ENCODE assay signal across 34 cellular contexts in genomic region chr13:29382021-29382420, GRCh38.
DNase-seq lines count a peak whose midpoint lies in the region; ATAC-seq and TF ChIP-seq lines count a peak whose summit lies in the region.
"Had no signal": no experiment of that assay in that cellular context is flagged by ENCODE, and none has a peak within 500 bp of the region (broad histone marks: within the 10 kb centered on the region; RNA-seq: fewer than 3 reads in every experiment).

No MANE protein-coding gene starts in this region.

- H3K4me1 Mint-ChIP-seq in Caco-2 (ENCODE audit: low read depth, unreplicated experiment), result peaks cover 10% of the 10 kb centered on the region
- peaks cover 6% of the 10 kb centered on the region for H3K4me1 Mint-ChIP-seq in progenitor cell of endocrine pancreas (ENCODE audit: low read depth)
- no peaks in the 10 kb centered on the region for H3K4me1 Mint-ChIP-seq in stimulated activated effector memory CD8-positive, alpha-beta T cell treated with anti-CD3 and anti-CD28 coated beads, Interleukin-12 subunit alpha, Interleukin-12 subunit beta, amount 100 ng/mL, for 72 hours
- H3K4me1 Mint-ChIP-seq: B cell; CD14-positive monocyte; CD4-positive, alpha-beta memory T cell; CD4-positive, CD25-positive, alpha-beta regulatory T cell; CD8-positive, alpha-beta memory T cell had no signal

- DNase-seq in Caco-2, result no peak
- peak; percentile 81 for DNase-seq in esophagus muscularis mucosa (ENCODE audit: extremely low spot score)
- no peak for DNase-seq in progenitor cell of endocrine pancreas (ENCODE audit: low spot score, unreplicated experiment)
- no peak for DNase-seq in stimulated activated effector memory CD8-positive, alpha-beta T cell treated with anti-CD3 and anti-CD28 coated beads, Interleukin-12 subunit alpha, Interleukin-12 subunit beta, amount 100 ng/mL, for 72 hours (ENCODE audit: low spot score in 2 of 2)
- no peak for DNase-seq in retina
- no peak for DNase-seq in GM13977 (ENCODE audit: low spot score)
- DNase-seq: 8988T; ACHN; AML-193; BE2C; C1 segment of cervical spinal cord; Calu3; CD4-positive, alpha-beta memory T cell; CD4-positive, alpha-beta T cell; CD4-positive, CD25-positive, alpha-beta regulatory T cell; CD8-positive, alpha-beta memory T cell; CD8-positive, alpha-beta T cell; COR-L47; DMS 273 treated with DMSO at 0.1 percent for 48 hours; DMS153; DMS53; DMS79; DMS79 treated with DMSO at 0.1 percent for 48 hours; DND-41; EL had no signal

- no peak overlapping the region for H3K4me3 Mint-ChIP-seq in Caco-2 (ENCODE audit: unreplicated experiment)
- no peak overlapping the region for H3K4me3 Mint-ChIP-seq in progenitor cell of endocrine pancreas (ENCODE audit: low read depth)
- H3K4me3 Mint-ChIP-seq in stimulated activated effector memory CD8-positive, alpha-beta T cell treated with anti-CD3 and anti-CD28 coated beads, Interleukin-12 subunit alpha, Interleukin-12 subunit beta, amount 100 ng/mL, for 72 hours, result no peak overlapping the region
- H3K4me3 Mint-ChIP-seq: B cell; CD14-positive monocyte; CD4-positive, alpha-beta memory T cell; CD4-positive, alpha-beta T cell; CD4-positive, CD25-positive, alpha-beta regulatory T cell; CD8-positive, alpha-beta memory T cell; CD8-positive, alpha-beta T cell had no signal

- WGBS in esophagus muscularis mucosa, result 95% methylated on average over 6 of the region's 6 CpGs

- H3K9me3 ChIP-seq in Caco-2 (peaks cover 2% of the 10 kb centered on the region; the same call in 1 of the 2 replicates), esophagus muscularis mucosa (no peaks in the 10 kb centered on the region)
- H3K9me3 ChIP-seq: A549, BE2C had no signal

- no peaks in the 10 kb centered on the region for H3K27me3 ChIP-seq in Caco-2 (replicated peaks; ENCODE audit: control insufficient read depth, insufficient read depth, low read length)
- no peaks in the 10 kb centered on the region for H3K27me3 ChIP-seq in esophagus muscularis mucosa
- H3K27me3 ChIP-seq: BE2C; BLaER1; BLaER1 treated with 17β-estradiol and CSF1 and Interleukin-3, amounts not matched to agents 10 nM and 100 nM had no signal

- peak overlapping the region; percentile 9 for H3K27ac Mint-ChIP-seq in Caco-2 (ENCODE audit: unreplicated experiment)
- H3K27ac Mint-ChIP-seq in progenitor cell of endocrine pancreas, result peak overlapping the region; percentile 33
- no peak overlapping the region for H3K27ac Mint-ChIP-seq in stimulated activated effector memory CD8-positive, alpha-beta T cell treated with anti-CD3 and anti-CD28 coated beads, Interleukin-12 subunit alpha, Interleukin-12 subunit beta, amount 100 ng/mL, for 72 hours
- H3K27ac Mint-ChIP-seq: B cell; CD14-positive monocyte; CD4-positive, alpha-beta memory T cell; CD4-positive, alpha-beta T cell; CD4-positive, CD25-positive, alpha-beta regulatory T cell; CD8-positive, alpha-beta memory T cell; CD8-positive, alpha-beta T cell had no signal

- no peak for TF ChIP-seq EP300 in esophagus muscularis mucosa (IDR thresholded peaks at IDR 0.05)

- H3K36me3 Mint-ChIP-seq in Caco-2 (ENCODE audit: insufficient read depth, unreplicated experiment), result no peaks in the 10 kb centered on the region
- H3K36me3 Mint-ChIP-seq in progenitor cell of endocrine pancreas (ENCODE audit: insufficient read depth), result peaks cover 2% of the 10 kb centered on the region
- H3K36me3 Mint-ChIP-seq in stimulated activated effector memory CD8-positive, alpha-beta T cell treated with anti-CD3 and anti-CD28 coated beads, Interleukin-12 subunit alpha, Interleukin-12 subunit beta, amount 100 ng/mL, for 72 hours, result no peaks in the 10 kb centered on the region
- H3K36me3 Mint-ChIP-seq: CD14-positive monocyte; CD4-positive, alpha-beta memory T cell; CD4-positive, CD25-positive, alpha-beta regulatory T cell; CD8-positive, alpha-beta memory T cell; CD8-positive, alpha-beta T cell had no signal

- in situ Hi-C loops in GM13977 (cut with MboI; ENCODE audit: low pct_unique_long_range_greater_than_20kb, low sequenced_read_pairs, unreplicated experiment), result no loop called here

- no peak overlapping the region for H3K27ac ChIP-seq in esophagus muscularis mucosa (replicated peaks in 1 of 4)
- H3K27ac ChIP-seq: 22Rv1; A549; BLaER1; BLaER1 treated with 17β-estradiol and CSF1 and Interleukin-3, amounts not matched to agents 10 nM and 100 nM; C4-2B had no signal

- no peak for TF ChIP-seq POLR2A in esophagus muscularis mucosa (IDR thresholded peaks at IDR 0.05; ENCODE audit: low read depth)

- ATAC-seq in stimulated activated effector memory CD8-positive, alpha-beta T cell treated with anti-CD3 and anti-CD28 coated beads, Interleukin-12 subunit alpha, Interleukin-12 subunit beta, amount 100 ng/mL, for 72 hours, result peak; percentile 9
- no peak for ATAC-seq in HG03039 (IDR thresholded peaks at IDR 0.05; ENCODE audit: unreplicated experiment)
- no peak for ATAC-seq in HG03571 (IDR thresholded peaks at IDR 0.05; ENCODE audit: unreplicated experiment)
- ATAC-seq: A549; CD8-positive, alpha-beta T cell had no signal

- POLR2A ChIA-PET in Caco-2 (lab: Charles Lee), result no interaction called here

- H3K36me3 ChIP-seq in Caco-2 (ENCODE audit: control insufficient read depth, insufficient read depth, low read length) (no peaks in the 10 kb centered on the region; the same call in 1 of the 2 replicates), esophagus muscularis mucosa (no peaks in the 10 kb centered on the region)
- H3K36me3 ChIP-seq: BE2C; BLaER1; BLaER1 treated with 17β-estradiol and CSF1 and Interleukin-3, amounts not matched to agents 10 nM and 100 nM had no signal

- BruUV-seq in Caco-2 (replicated peaks; lab: Mats Ljungman, UMichigan), result no TSS peak

- H3K4me1 ChIP-seq in Caco-2 (peaks cover 35% of the 10 kb centered on the region), esophagus muscularis mucosa (no peaks in the 10 kb centered on the region)
- H3K4me1 ChIP-seq: A549 had no signal

- H3K9me3 Mint-ChIP-seq in Caco-2 (ENCODE audit: unreplicated experiment) (peaks cover 27% of the 10 kb centered on the region), progenitor cell of endocrine pancreas (ENCODE audit: low read depth) (peaks cover 3% of the 10 kb centered on the region)
- H3K9me3 Mint-ChIP-seq in stimulated activated effector memory CD8-positive, alpha-beta T cell treated with anti-CD3 and anti-CD28 coated beads, Interleukin-12 subunit alpha, Interleukin-12 subunit beta, amount 100 ng/mL, for 72 hours, result peaks cover 4% of the 10 kb centered on the region

- CTCF ChIA-PET in Caco-2 (lab: Charles Lee), result no interaction called here

- H3K4me3 ChIP-seq in Caco-2 (ENCODE audit: low read depth, low read length), result no peak overlapping the region
- H3K4me3 ChIP-seq in esophagus muscularis mucosa, result no peak overlapping the region
- H3K4me3 ChIP-seq: A549; BLaER1; BLaER1 treated with 17β-estradiol and CSF1 and Interleukin-3, amounts not matched to agents 10 nM and 100 nM had no signal

- peaks cover 2% of the 10 kb centered on the region for H3K27me3 Mint-ChIP-seq in Caco-2 (ENCODE audit: insufficient read depth, unreplicated experiment)
- peaks cover 2% of the 10 kb centered on the region for H3K27me3 Mint-ChIP-seq in progenitor cell of endocrine pancreas

- intact Hi-C loops in Caco-2 (cut with micrococcal nuclease; ENCODE audit: unreplicated experiment), result no loop called here
- intact Hi-C loops in esophagus muscularis mucosa (cut with DNase I), result no loop called here

- TF ChIP-seq CTCF in Caco-2 (IDR thresholded peaks at IDR 0.05; ENCODE audit: insufficient read depth in 1 of 2, low read depth in 1 of 2, low read length in 1 of 2, severe bottlenecking in 1 of 2, unreplicated experiment in 1 of 2) (no peak), esophagus muscularis mucosa (IDR thresholded peaks at IDR 0.05) (no peak), progenitor cell of endocrine pancreas (IDR thresholded peaks at IDR 0.05; ENCODE audit: unreplicated experiment) (no peak), GM13977 (IDR thresholded peaks at IDR 0.05; ENCODE audit: extremely low read depth, insufficient read depth, missing control alignments) (no peak)
